ENCODE assay signal across 8 cellular contexts in genomic region chr17:48026503-48027321, GRCh38. TPM values are rescaled to one million over a fixed set of nuclear protein-coding genes. Genes with fewer than 3 reads are reported as not detected.
DNase-seq lines count a peak whose midpoint lies in the region; ATAC-seq and TF ChIP-seq lines count a peak whose summit lies in the region.

No MANE protein-coding gene starts in this region.

- peak; percentile 89 for TF ChIP-seq CTCF in parathyroid adenoma (IDR thresholded peaks at IDR 0.05)

- no peaks in the 10 kb centered on the region for H3K36me3 ChIP-seq in parathyroid adenoma (ENCODE audit: control insufficient read depth, insufficient read depth, low read length)

- peak overlapping the region; percentile 61 for H2AFZ ChIP-seq in parathyroid adenoma

- H3K9ac ChIP-seq in parathyroid adenoma = no peak overlapping the region

- no peak overlapping the region for H3K4me2 ChIP-seq in parathyroid adenoma (ENCODE audit: low read length)

- no peaks in the 10 kb centered on the region for H3K79me2 ChIP-seq in parathyroid adenoma

- ATAC-seq in GM18498 (IDR thresholded peaks at IDR 0.05; ENCODE audit: unreplicated experiment) = peak; percentile 27
- peak; percentile 51 for ATAC-seq in SK-N-SH treated with all-trans-retinoic acid at 6 μM for 48 hours
- ATAC-seq in activated naive CD4-positive, alpha-beta T cell treated with anti-CD3 and anti-CD28 coated beads, Interleukin-2, amount 50 U/mL, for 72 hours = peak in 1 of 2 donors; percentile 19

- H3K27ac Mint-ChIP-seq in activated naive CD4-positive, alpha-beta T cell treated with anti-CD3 and anti-CD28 coated beads, Interleukin-2, amount 50 U/mL, for 72 hours = no peak overlapping the region

- H3K36me3 Mint-ChIP-seq in activated naive CD4-positive, alpha-beta T cell treated with anti-CD3 and anti-CD28 coated beads, Interleukin-2, amount 50 U/mL, for 72 hours = no peaks in the 10 kb centered on the region

- peak; percentile 83 for DNase-seq in 8988T
- DNase-seq in NCI-H1092 treated with DMSO at 0.1 percent for 48 hours (lab: John Stamatoyannopoulos, UW) = peak; percentile 75
- DNase-seq in activated naive CD4-positive, alpha-beta T cell treated with anti-CD3 and anti-CD28 coated beads, Interleukin-2, amount 50 U/mL, for 72 hours (ENCODE audit: low spot score in 2 of 2) = peak; percentile 67 to 80
- DNase-seq in head of caudate nucleus = peak; percentile 66 to 92 (median 82)
- DNase-seq in ureter (ENCODE audit: low spot score) = peak; percentile 95

- H3K4me3 ChIP-seq in parathyroid adenoma (ENCODE audit: low read depth, low read length) = no peak overlapping the region

- H3K27me3 ChIP-seq in parathyroid adenoma (ENCODE audit: control insufficient read depth, insufficient read depth, low read length) = no peaks in the 10 kb centered on the region

- H3K9me3 ChIP-seq in parathyroid adenoma (ENCODE audit: control insufficient read depth, low read length) = no peaks in the 10 kb centered on the region

- intact Hi-C loops in head of caudate nucleus (cut with DNase I) = loop anchor here (2.0 kb wide), 1 partner anchor 104 kb away; no protein-coding TSS in a partner anchor

- no peaks in the 10 kb centered on the region for H3K9me3 Mint-ChIP-seq in activated naive CD4-positive, alpha-beta T cell treated with anti-CD3 and anti-CD28 coated beads, Interleukin-2, amount 50 U/mL, for 72 hours

- H3K27ac ChIP-seq in parathyroid adenoma = no peak overlapping the region

- peaks cover 28% of the 10 kb centered on the region for H3K4me1 ChIP-seq in parathyroid adenoma

TF ChIP-seq in SK-N-SH treated with all-trans-retinoic acid at 6 μM for 48 hours, 23 proteins besides CTCF, POLR2A, EP300 and RAD21:
- TF ChIP-seq TSHZ2 (CRISPR knock-in tag; IDR thresholded peaks at IDR 0.05) (peak; percentile 71), ZFP3 (CRISPR knock-in tag; IDR thresholded peaks at IDR 0.05) (no peak)
TF ChIP-seq in SK-N-SH treated with all-trans-retinoic acid at 6 μM for 48 hours: peak in this region for 1.

RNA-seq across cellular contexts. Expression of gene COPZ2, which starts 10.9 kb away (rescaled TPM):
- total RNA-seq in activated naive CD4-positive, alpha-beta T cell treated with anti-CD3 and anti-CD28 coated beads, Interleukin-2, amount 50 U/mL, for 72 hours = 1 to 10 TPM; 1.3 to 3.6 TPM
- total RNA-seq in ureter = 29.1 TPM

RNA-seq across cellular contexts. Expression of gene NFE2L1, which starts 21.4 kb away (rescaled TPM):
- total RNA-seq in activated naive CD4-positive, alpha-beta T cell treated with anti-CD3 and anti-CD28 coated beads, Interleukin-2, amount 50 U/mL, for 72 hours = 10 to 100 TPM; 81.9 to 92.5 TPM
- 143 TPM for total RNA-seq in ureter

RNA-seq across cellular contexts. Expression of gene CDK5RAP3, which starts 55.8 kb away (rescaled TPM):
- 100 to 1,000 TPM; 185 to 221 TPM for total RNA-seq in activated naive CD4-positive, alpha-beta T cell treated with anti-CD3 and anti-CD28 coated beads, Interleukin-2, amount 50 U/mL, for 72 hours
- 207 TPM for total RNA-seq in ureter
